ENCODE assay signal across 8 cellular contexts in genomic region chr11:119107538-119108150, GRCh38. TPM values are rescaled to one million over a fixed set of nuclear protein-coding genes. Genes with fewer than 3 reads are reported as not detected.
A peak's percentile ranks its signal among the peaks of the same experiment; 100 is the strongest.
DNase-seq lines count a peak whose midpoint lies in the region; ATAC-seq and TF ChIP-seq lines count a peak whose summit lies in the region.

No MANE protein-coding gene starts in this region.

- H3K27me3 Mint-ChIP-seq in neural progenitor cell (ENCODE audit: insufficient read depth, low read depth), result peaks cover 2% of the 10 kb centered on the region

- peak overlapping the region; percentile 38 for H3K9ac ChIP-seq in neural progenitor cell

- peaks cover 12% of the 10 kb centered on the region for H3K79me2 ChIP-seq in neural progenitor cell (ENCODE audit: low read depth)

- peak overlapping the region; percentile 92 for H3K4me3 Mint-ChIP-seq in neural progenitor cell

- H3K36me3 ChIP-seq in SJCRH30, result no peaks in the 10 kb centered on the region
- peaks cover 0 to 19% of the 10 kb centered on the region in 2 donors for H3K36me3 ChIP-seq in esophagus (ENCODE audit: control insufficient read depth in 2 of 2, insufficient read depth in 2 of 2, low read length in 1 of 2)
- no peaks in the 10 kb centered on the region for H3K36me3 ChIP-seq in neural progenitor cell

- no peak for TF ChIP-seq CTCF in neural progenitor cell (IDR thresholded peaks at IDR 0.05)

- peak overlapping the region; percentile 99 for H3K4me2 ChIP-seq in neural progenitor cell

- H3K4me1 Mint-ChIP-seq in neural progenitor cell, result peaks cover 34% of the 10 kb centered on the region

- peaks cover 8% of the 10 kb centered on the region for H3K4me1 ChIP-seq in SJCRH30
- H3K4me1 ChIP-seq in esophagus (ENCODE audit: control insufficient read depth in 2 of 2, insufficient read depth in 2 of 2, low read length in 1 of 2), result peaks cover 6 to 17% of the 10 kb centered on the region in 2 donors
- H3K4me1 ChIP-seq in neural progenitor cell, result peaks cover 9% of the 10 kb centered on the region

- H2AFZ ChIP-seq in neural progenitor cell (replicated peaks), result peak overlapping the region; percentile 88

- H3K4me3 ChIP-seq in SJCRH30 (peak overlapping the region; percentile 91), esophagus (ENCODE audit: low read depth in 1 of 2, low read length in 2 of 2) (peak overlapping the region; percentile 75 to 85), neural progenitor cell (peak overlapping the region; percentile 97)

- H3K27me3 ChIP-seq in SJCRH30 (no peaks in the 10 kb centered on the region), esophagus (ENCODE audit: control insufficient read depth in 1 of 2, insufficient read depth in 2 of 2, low read length in 2 of 2) (no peaks in the 10 kb centered on the region), neural progenitor cell (peaks cover 15% of the 10 kb centered on the region)

- H3K9me3 Mint-ChIP-seq in neural progenitor cell, result no peaks in the 10 kb centered on the region

- peaks cover 41% of the 10 kb centered on the region for H3F3A ChIP-seq in neural progenitor cell (ENCODE audit: low read depth)

- 0 to 1% methylated on average over 61 to 65 of the region's 65 CpGs for WGBS in esophagus, 2 donors

- H3K9me3 ChIP-seq in SJCRH30 (replicated peaks) (no peaks in the 10 kb centered on the region), esophagus (ENCODE audit: control insufficient read depth in 2 of 2, insufficient read depth in 1 of 2, low read depth in 1 of 2, low read length in 1 of 2) (no peaks in the 10 kb centered on the region), neural progenitor cell (ENCODE audit: low read depth) (no peaks in the 10 kb centered on the region)

- peaks cover 4% of the 10 kb centered on the region for H4K20me1 ChIP-seq in neural progenitor cell (ENCODE audit: low read depth)

- peak; percentile 26 for ATAC-seq in HG02588 (IDR thresholded peaks at IDR 0.05; ENCODE audit: unreplicated experiment)

- H3K27ac ChIP-seq in SJCRH30 (no peak overlapping the region), esophagus (ENCODE audit: low read depth in 2 of 2, low read length in 1 of 2) (peak overlapping the region; percentile 84 to 85), neural progenitor cell (no peak overlapping the region)

- DNase-seq in NCI-H1417 (lab: John Stamatoyannopoulos, UW) (peak in 2 of 3 experiments; percentile 64 to 68), NCI-H1417 treated with DMSO at 0.1 percent for 48 hours (lab: John Stamatoyannopoulos, UW) (no peak), SJCRH30 (peak in 1 of 2 experiments; percentile 16), neural progenitor cell (ENCODE audit: low spot score) (peak; percentile 52), NCI-H345 (lab: John Stamatoyannopoulos, UW) (no peak), NCI-H524 treated with DMSO at 0.1 percent for 48 hours (lab: John Stamatoyannopoulos, UW) (no peak)

- no peak overlapping the region for H3K27ac Mint-ChIP-seq in neural progenitor cell

- H3K36me3 Mint-ChIP-seq in neural progenitor cell, result peaks cover 4% of the 10 kb centered on the region

RNA-seq across cellular contexts. Expression of gene C2CD2L, which starts 0.5 kb away (rescaled TPM):
- total RNA-seq in SJCRH30 (2014; rRNA removed; shearing (Covaris generic)), result 4.1 and 4.8 TPM in 2 replicates
- polyA plus RNA-seq in esophagus, result 10 to 100 TPM in 1 of 2 donors, 1 to 10 TPM in 1; 8.4 to 13.1 TPM
- 1.5 and 3.7 TPM in 2 replicates for total RNA-seq in neural progenitor cell (ENCODE audit: low replicate concordance)

RNA-seq across cellular contexts. Expression of gene DPAGT1, which starts 6.0 kb away (rescaled TPM):
- total RNA-seq in SJCRH30 (2014; rRNA removed; shearing (Covaris generic)), result 23.7 and 24.0 TPM in 2 replicates
- 10 to 100 TPM; 16.5 to 21.5 TPM for polyA plus RNA-seq in esophagus
- 13.4 and 24.3 TPM in 2 replicates for total RNA-seq in neural progenitor cell (ENCODE audit: low replicate concordance)

RNA-seq across cellular contexts. Expression of gene HINFP, which starts 13.7 kb away (rescaled TPM):
- 14.4 and 15.2 TPM in 2 replicates for total RNA-seq in SJCRH30 (2014; rRNA removed; shearing (Covaris generic))
- 10 to 100 TPM in 1 of 2 donors, 1 to 10 TPM in 1; 9.1 to 16.0 TPM for polyA plus RNA-seq in esophagus
- total RNA-seq in neural progenitor cell (ENCODE audit: low replicate concordance), result 32.5 and 47.3 TPM in 2 replicates

RNA-seq across cellular contexts. Expression of gene HMBS, which starts 23.0 kb away (rescaled TPM):
- total RNA-seq in SJCRH30 (2014; rRNA removed; shearing (Covaris generic)), result 10.1 and 14.3 TPM in 2 replicates
- polyA plus RNA-seq in esophagus, result 10 to 100 TPM; 18.0 to 24.2 TPM
- total RNA-seq in neural progenitor cell (ENCODE audit: low replicate concordance), result 30.0 and 31.1 TPM in 2 replicates

RNA-seq across cellular contexts. Expression of gene VPS11, which starts 40.0 kb away (rescaled TPM):
- total RNA-seq in SJCRH30 (2014; rRNA removed; shearing (Covaris generic)), result 11.6 and 11.9 TPM in 2 replicates
- polyA plus RNA-seq in esophagus, result 10 to 100 TPM; 22.4 to 29.0 TPM
- 10.4 and 20.7 TPM in 2 replicates for total RNA-seq in neural progenitor cell (ENCODE audit: low replicate concordance)

Comparison
In these comparisons a context has a peak if more than half of its experiments do, and no peak if none do; other contexts are left out.
1. DNase-seq: peak in NCI-H1417 (2 of 3) and neural progenitor cell (single experiment); none in NCI-H1417 treated with DMSO at 0.1 percent for 48 hours (single experiment), NCI-H345 (single experiment) and NCI-H524 treated with DMSO at 0.1 percent for 48 hours (single experiment).
2. H3K27ac ChIP-seq: peak in esophagus (2 of 2); none in SJCRH30 (single experiment) and neural progenitor cell (single experiment).
3. Peak in every context shown above with its lines, with median percentiles within 50 percentile points of each other: H3K4me3 ChIP-seq.